In genomic region chr6:75331134-75331533, GRCh38 we compare ENCODE assay signal across 22 cellular contexts. TPM values are rescaled to one million over a fixed set of nuclear protein-coding genes. Genes with fewer than 3 reads are reported as not detected.
A peak's percentile ranks its signal among the peaks of the same experiment; 100 is the strongest.
DNase-seq lines count a peak whose midpoint lies in the region; ATAC-seq, FAIRE-seq and TF ChIP-seq lines count a peak whose summit lies in the region.
"Had no signal": no experiment of that assay in that cellular context is flagged by ENCODE, and none has a peak within 500 bp of the region (broad histone marks: within the 10 kb centered on the region; RNA-seq: fewer than 3 reads in every experiment).

No MANE protein-coding gene starts in this region.

- no peaks in the 10 kb centered on the region for H3K36me3 ChIP-seq in astrocyte (ENCODE audit: insufficient read depth, low read length)
- H3K36me3 ChIP-seq: adrenal gland; BLaER1 treated with 17β-estradiol and CSF1 and Interleukin-3, amounts not matched to agents 10 nM and 100 nM had no signal

- ATAC-seq in right cardiac atrium, result no peak
- ATAC-seq: activated CD8-positive, alpha-beta T cell treated with anti-CD3 and anti-CD28 coated beads, Interleukin-2, amount 10 ng/mL, durations not matched to agents 7 days and 5 days; stimulated activated naive CD8-positive, alpha-beta T cell treated with anti-CD3 and anti-CD28 coated beads, Interleukin-15, amount 100 ng/mL, for 72 hours had no signal

- no peak for FAIRE-seq in astrocyte (lab: Jason Lieb, UNC)

- TF ChIP-seq CTCF in HFF-Myc (IDR thresholded peaks at IDR 0.05; ENCODE audit: low read depth, low read length, missing control alignments) (no peak), astrocyte (IDR thresholded peaks at IDR 0.05; ENCODE audit: insufficient read depth, low read depth, low read length) (no peak)

- H3K4me3 ChIP-seq in HFF-Myc (replicated peaks; ENCODE audit: low read depth, low read length) (no peak overlapping the region), astrocyte (ENCODE audit: insufficient read depth, low read depth, low read length) (no peak overlapping the region), right cardiac atrium (ENCODE audit: low read length) (no peak overlapping the region)
- H3K4me3 ChIP-seq: adrenal gland; BLaER1 treated with 17β-estradiol and CSF1 and Interleukin-3, amounts not matched to agents 10 nM and 100 nM had no signal

- H3K9me3 ChIP-seq in astrocyte (ENCODE audit: insufficient read depth, low read depth, low read length) (no peaks in the 10 kb centered on the region), right cardiac atrium (ENCODE audit: control insufficient read depth, low read length) (no peaks in the 10 kb centered on the region)
- H3K9me3 ChIP-seq: adrenal gland; BLaER1 treated with 17β-estradiol and CSF1 and Interleukin-3, amounts not matched to agents 10 nM and 100 nM had no signal

- peak; percentile 56 for DNase-seq in AG08395 (ENCODE audit: low spot score)
- peak; percentile 25 for DNase-seq in HFF-Myc (ENCODE audit: extremely low read depth, low read depth)
- peak; percentile 67 for DNase-seq in astrocyte (ENCODE audit: low read depth)
- DNase-seq in fibroblast of peridontal ligament (ENCODE audit: extremely low read depth), result peak; percentile 77
- DNase-seq in COLO829 (ENCODE audit: low spot score), result no peak
- DNase-seq in right cardiac atrium, result no peak
- no peak for DNase-seq in cortex of kidney (lab: John Stamatoyannopoulos, UW)
- no peak for DNase-seq in OCI-M2 (lab: John Stamatoyannopoulos, UW; ENCODE audit: unreplicated experiment)
- DNase-seq: activated CD8-positive, alpha-beta T cell treated with anti-CD3 and anti-CD28 coated beads, Interleukin-2, amount 10 ng/mL, durations not matched to agents 7 days and 5 days; activated T-cell treated with anti-CD3 and anti-CD28 coated beads, Interleukin-2, amount 50 U/mL, for 1 hour; adrenal gland; erythroblast; H9; mesendoderm; NCI-H2171; NCI-H69; retina; stimulated activated CD4-positive, alpha-beta T cell treated with anti-CD3 and anti-CD28 coated beads, Interleukin-12 subunit alpha, Interleukin-12 subunit beta, amount 100 ng/mL, for 4 hours; stimulated activated CD4-positive, alpha-beta T cell treated with anti-CD3 and anti-CD28 coated beads, Interleukin-4, amount 100 ng/mL, for 4 hours; stimulated activated naive CD8-positive, alpha-beta T cell treated with anti-CD3 and anti-CD28 coated beads, Interleukin-15, amount 100 ng/mL, for 72 hours had no signal

- no peak overlapping the region for H3K9ac ChIP-seq in astrocyte (ENCODE audit: low read length)
- H3K9ac ChIP-seq: BLaER1 treated with 17β-estradiol and CSF1 and Interleukin-3, amounts not matched to agents 10 nM and 100 nM had no signal

- no peaks in the 10 kb centered on the region for H3K79me2 ChIP-seq in astrocyte (ENCODE audit: insufficient read depth, low read length)

- H2AFZ ChIP-seq in astrocyte (ENCODE audit: low read depth, low read length), result no peak overlapping the region

- no peak overlapping the region for H3K4me3 Mint-ChIP-seq in astrocyte (ENCODE audit: unreplicated experiment)
- H3K4me3 Mint-ChIP-seq: activated CD8-positive, alpha-beta T cell treated with anti-CD3 and anti-CD28 coated beads, Interleukin-2, amount 10 ng/mL, durations not matched to agents 7 days and 5 days; stimulated activated naive CD8-positive, alpha-beta T cell treated with anti-CD3 and anti-CD28 coated beads, Interleukin-15, amount 100 ng/mL, for 72 hours had no signal

- H3K27me3 Mint-ChIP-seq in astrocyte (ENCODE audit: low read depth, unreplicated experiment), result no peaks in the 10 kb centered on the region

- H3K27me3 ChIP-seq in astrocyte (ENCODE audit: insufficient read depth, low read length) (no peaks in the 10 kb centered on the region), right cardiac atrium (ENCODE audit: control insufficient read depth, insufficient read depth) (no peaks in the 10 kb centered on the region)
- H3K27me3 ChIP-seq: adrenal gland; BLaER1 treated with 17β-estradiol and CSF1 and Interleukin-3, amounts not matched to agents 10 nM and 100 nM had no signal

- no peak overlapping the region for H3K27ac Mint-ChIP-seq in astrocyte (ENCODE audit: unreplicated experiment)
- H3K27ac Mint-ChIP-seq: activated CD8-positive, alpha-beta T cell treated with anti-CD3 and anti-CD28 coated beads, Interleukin-2, amount 10 ng/mL, durations not matched to agents 7 days and 5 days; stimulated activated naive CD8-positive, alpha-beta T cell treated with anti-CD3 and anti-CD28 coated beads, Interleukin-15, amount 100 ng/mL, for 72 hours had no signal

- peaks cover 11% of the 10 kb centered on the region for H3K4me1 ChIP-seq in astrocyte (ENCODE audit: insufficient read depth, low read length)
- H3K4me1 ChIP-seq in right cardiac atrium (ENCODE audit: control insufficient read depth, insufficient read depth, low read length), result peaks cover 5% of the 10 kb centered on the region
- H3K4me1 ChIP-seq: adrenal gland; BLaER1 treated with 17β-estradiol and CSF1 and Interleukin-3, amounts not matched to agents 10 nM and 100 nM had no signal

- no peaks in the 10 kb centered on the region for H3K9me3 Mint-ChIP-seq in astrocyte (ENCODE audit: unreplicated experiment)
- H3K9me3 Mint-ChIP-seq: H9; stimulated activated naive CD8-positive, alpha-beta T cell treated with anti-CD3 and anti-CD28 coated beads, Interleukin-15, amount 100 ng/mL, for 72 hours had no signal

- intact Hi-C loops in right cardiac atrium (cut with DNase I), result no loop called here

- 95% methylated on average over 2 of the region's 2 CpGs for WGBS in right cardiac atrium

- no peaks in the 10 kb centered on the region for H4K20me1 ChIP-seq in astrocyte (ENCODE audit: insufficient read depth, low read length)
- H4K20me1 ChIP-seq: BLaER1 treated with 17β-estradiol and CSF1 and Interleukin-3, amounts not matched to agents 10 nM and 100 nM had no signal

- no peaks in the 10 kb centered on the region for H3K36me3 Mint-ChIP-seq in astrocyte (ENCODE audit: low read depth, unreplicated experiment)

- H3K4me1 Mint-ChIP-seq in astrocyte (ENCODE audit: low read depth, unreplicated experiment), result peaks cover 19% of the 10 kb centered on the region
- H3K4me1 Mint-ChIP-seq: stimulated activated naive CD8-positive, alpha-beta T cell treated with anti-CD3 and anti-CD28 coated beads, Interleukin-15, amount 100 ng/mL, for 72 hours had no signal

- no peak overlapping the region for H3K4me2 ChIP-seq in astrocyte (ENCODE audit: low read length)
- H3K4me2 ChIP-seq: BLaER1 treated with 17β-estradiol and CSF1 and Interleukin-3, amounts not matched to agents 10 nM and 100 nM had no signal

- H3K27ac ChIP-seq in astrocyte (ENCODE audit: low read depth, low read length) (no peak overlapping the region), right cardiac atrium (ENCODE audit: low read length) (no peak overlapping the region)
- H3K27ac ChIP-seq: 22Rv1; adrenal gland; BLaER1 treated with 17β-estradiol and CSF1 and Interleukin-3, amounts not matched to agents 10 nM and 100 nM had no signal

RNA-seq across cellular contexts. Expression of gene TMEM30A, which starts 46.5 kb away (rescaled TPM):
- total RNA-seq in astrocyte (166 and 171 TPM in 2 replicates), right cardiac atrium (10 to 100 TPM; 58.6 to 70.7 (median 65.5) TPM)
- 34.6 TPM for polyA plus RNA-seq in right cardiac atrium

Comparison
In these comparisons a context has a peak if more than half of its experiments do, and no peak if none do; other contexts are left out.
1. DNase-seq: peak in AG08395 (single experiment), HFF-Myc (single experiment), astrocyte (single experiment) and fibroblast of peridontal ligament (single experiment); none in COLO829 (single experiment), right cardiac atrium (0 of 3), cortex of kidney (single experiment) and OCI-M2 (single experiment).